In genomic region chr14:102150636-102151195, GRCh38 we compare ENCODE assay signal across 19 cellular contexts. TPM values are rescaled to one million over a fixed set of nuclear protein-coding genes. Genes with fewer than 3 reads are reported as not detected.
DNase-seq lines count a peak whose midpoint lies in the region; ATAC-seq and TF ChIP-seq lines count a peak whose summit lies in the region.
"Had no signal": no experiment of that assay in that cellular context is flagged by ENCODE, and none has a peak within 500 bp of the region (broad histone marks: within the 10 kb centered on the region; RNA-seq: fewer than 3 reads in every experiment).

No MANE protein-coding gene starts in this region.

- 0 out of 2 replicates have a peak, but pooled peaks cover 3% of the 10 kb centered on the region for H3F3A ChIP-seq in GM23338 (replicated peaks; ENCODE audit: low read depth)

- peaks cover 98% of the 10 kb centered on the region for H3K79me2 ChIP-seq in GM23338 (replicated peaks; ENCODE audit: insufficient read depth)

- H3K27me3 Mint-ChIP-seq in GM23338 (ENCODE audit: insufficient read depth, low read depth, poor library complexity), result peaks cover 6% of the 10 kb centered on the region
- H3K27me3 Mint-ChIP-seq: CD4-positive, alpha-beta T cell had no signal

- H3K27me3 ChIP-seq in GM23338 (ENCODE audit: insufficient read depth), result no peaks in the 10 kb centered on the region
- H3K27me3 ChIP-seq: BE2C had no signal

- H3K36me3 Mint-ChIP-seq in stimulated activated effector memory CD8-positive, alpha-beta T cell treated with anti-CD3 and anti-CD28 coated beads, Interleukin-12 subunit alpha, Interleukin-12 subunit beta, amount 100 ng/mL, for 72 hours, result peaks cover 42% of the 10 kb centered on the region
- peaks cover 21% of the 10 kb centered on the region for H3K36me3 Mint-ChIP-seq in GM23338 (ENCODE audit: low read depth)

- H3K4me3 Mint-ChIP-seq in stimulated activated effector memory CD8-positive, alpha-beta T cell treated with anti-CD3 and anti-CD28 coated beads, Interleukin-12 subunit alpha, Interleukin-12 subunit beta, amount 100 ng/mL, for 72 hours, result no peak overlapping the region
- H3K4me3 Mint-ChIP-seq in GM23338, result no peak overlapping the region
- H3K4me3 Mint-ChIP-seq: CD4-positive, alpha-beta T cell had no signal

- peaks cover 67% of the 10 kb centered on the region for H3K4me1 Mint-ChIP-seq in stimulated activated effector memory CD8-positive, alpha-beta T cell treated with anti-CD3 and anti-CD28 coated beads, Interleukin-12 subunit alpha, Interleukin-12 subunit beta, amount 100 ng/mL, for 72 hours
- H3K4me1 Mint-ChIP-seq in GM23338, result peaks cover 25% of the 10 kb centered on the region

- H3K4me2 ChIP-seq in GM23338, result no peak overlapping the region

- peaks cover 21% of the 10 kb centered on the region for H3K4me1 ChIP-seq in GM23338 (ENCODE audit: insufficient read depth)

- no peak for DNase-seq in Right ventricle myocardium inferior (ENCODE audit: missing footprints)
- DNase-seq in cardiac septum (ENCODE audit: low spot score), result no peak
- peak; percentile 66 to 86 for DNase-seq in erythroblast (lab: John Stamatoyannopoulos, UW)
- no peak for DNase-seq in left colon
- no peak for DNase-seq in stimulated activated effector memory CD8-positive, alpha-beta T cell treated with anti-CD3 and anti-CD28 coated beads, Interleukin-12 subunit alpha, Interleukin-12 subunit beta, amount 100 ng/mL, for 72 hours (ENCODE audit: low spot score in 2 of 2)
- DNase-seq in NK-92 (lab: John Stamatoyannopoulos, UW; ENCODE audit: unreplicated experiment), result no peak
- no peak for DNase-seq in GM23338 (ENCODE audit: low spot score)
- DNase-seq: BE2C; CD4-positive, alpha-beta T cell; DMS79 treated with DMSO at 0.1 percent for 48 hours; GM23248; NCI-H1048; NCI-H146; NCI-H2081 treated with DMSO at 0.1 percent for 48 hours; NCI-H510A; NCI-H774 had no signal

- no peaks in the 10 kb centered on the region; the same call in 1 of the 2 replicates for H3K36me3 ChIP-seq in GM23338 (ENCODE audit: insufficient read depth)

- H3K27ac ChIP-seq in GM23338 (ENCODE audit: low read depth), result no peak overlapping the region
- H3K27ac ChIP-seq: 22Rv1, GM23248 had no signal

- no peak overlapping the region for H3K4me3 ChIP-seq in GM23338
- H3K4me3 ChIP-seq: GM23248 had no signal

- intact Hi-C loops in Right ventricle myocardium inferior (cut with DNase I) (loop anchor here (5.0 kb wide), 1 partner anchor 57 kb away; no protein-coding TSS in a partner anchor), cardiac septum (cut with DNase I) (no loop called here), left colon (cut with DNase I, micrococcal nuclease) (no loop called here)

- H4K20me1 ChIP-seq in GM23338 (replicated peaks; ENCODE audit: insufficient read depth), result peaks cover 58% of the 10 kb centered on the region

- H2AFZ ChIP-seq in GM23338, result no peak overlapping the region
- H2AFZ ChIP-seq: GM23248 had no signal

- TF ChIP-seq POLR2A in erythroblast (IDR thresholded peaks at IDR 0.05; ENCODE audit: low read length), result no peak

- peak; percentile 78 for ATAC-seq in Right ventricle myocardium inferior
- peak; percentile 82 for ATAC-seq in left colon
- no peak for ATAC-seq in stimulated activated effector memory CD8-positive, alpha-beta T cell treated with anti-CD3 and anti-CD28 coated beads, Interleukin-12 subunit alpha, Interleukin-12 subunit beta, amount 100 ng/mL, for 72 hours
- ATAC-seq in GM23338, result no peak
- no peak for ATAC-seq in HG03342 (IDR thresholded peaks at IDR 0.05; ENCODE audit: unreplicated experiment)
- ATAC-seq: HCT116 had no signal

- H3K27ac Mint-ChIP-seq in stimulated activated effector memory CD8-positive, alpha-beta T cell treated with anti-CD3 and anti-CD28 coated beads, Interleukin-12 subunit alpha, Interleukin-12 subunit beta, amount 100 ng/mL, for 72 hours, result peak overlapping the region; percentile 7
- no peak overlapping the region for H3K27ac Mint-ChIP-seq in GM23338
- H3K27ac Mint-ChIP-seq: CD4-positive, alpha-beta T cell had no signal

- no peaks in the 10 kb centered on the region for H3K9me3 Mint-ChIP-seq in stimulated activated effector memory CD8-positive, alpha-beta T cell treated with anti-CD3 and anti-CD28 coated beads, Interleukin-12 subunit alpha, Interleukin-12 subunit beta, amount 100 ng/mL, for 72 hours
- no peaks in the 10 kb centered on the region; the same call in 2 of the 3 replicates for H3K9me3 Mint-ChIP-seq in GM23338
- H3K9me3 Mint-ChIP-seq: CD4-positive, alpha-beta T cell had no signal

- no peak for TF ChIP-seq CTCF in GM23338 (conservative IDR thresholded peaks at IDR 0.05; ENCODE audit: low read depth in 2 of 2)

- H3K9me2 ChIP-seq in GM23338 (ENCODE audit: insufficient read depth), result no peaks in the 10 kb centered on the region

TF ChIP-seq in GM23338, 12 proteins besides CTCF, POLR2A, EP300 and RAD21 (continues in another document):
- TF ChIP-seq REST (IDR thresholded peaks at IDR 0.05; ENCODE audit: unreplicated experiment) (no peak), NANOG (IDR thresholded peaks at IDR 0.05; ENCODE audit: borderline replicate concordance) (no peak), POLR2AphosphoS5 (IDR thresholded peaks at IDR 0.05; ENCODE audit: low read depth) (no peak), STAT1 (IDR thresholded peaks at IDR 0.05; ENCODE audit: unreplicated experiment) (no peak), JUNB (IDR thresholded peaks at IDR 0.05; ENCODE audit: unreplicated experiment) (no peak), ZNF331 (CRISPR knock-in tag; IDR thresholded peaks at IDR 0.05; ENCODE audit: low read depth) (no peak), EZH2 (IDR thresholded peaks at IDR 0.05; ENCODE audit: low read depth, unreplicated experiment) (no peak)

RNA-seq across cellular contexts. Expression of gene WDR20, which starts 11.0 kb away (rescaled TPM):
- total RNA-seq in Right ventricle myocardium inferior (20.5 TPM), cardiac septum (21.9 TPM), left colon (10 to 100 TPM; 34.1 to 35.5 TPM)
- total RNA-seq in GM23338 (2014; rRNA removed; shearing (Covaris generic)), result 21.0 and 24.6 TPM in 2 replicates
- polyA plus RNA-seq in GM23338 (2016; fragmentation: Nextera tagmentation; extraction: Ambion mirVana), result 17.0 and 17.9 TPM in 2 replicates

Comparison
In these comparisons a context has a peak if more than half of its experiments do, and no peak if none do; other contexts are left out.
1. ATAC-seq: peak in Right ventricle myocardium inferior (single experiment) and left colon (single experiment); none in stimulated activated effector memory CD8-positive, alpha-beta T cell treated with anti-CD3 and anti-CD28 coated beads, Interleukin-12 subunit alpha, Interleukin-12 subunit beta, amount 100 ng/mL, for 72 hours (single experiment), GM23338 (single experiment) and HG03342 (single experiment).
2. DNase-seq: peak in erythroblast (2 of 2); none in Right ventricle myocardium inferior (single experiment), cardiac septum (single experiment), left colon (0 of 2), stimulated activated effector memory CD8-positive, alpha-beta T cell treated with anti-CD3 and anti-CD28 coated beads, Interleukin-12 subunit alpha, Interleukin-12 subunit beta, amount 100 ng/mL, for 72 hours (0 of 2), NK-92 (single experiment) and GM23338 (single experiment).